In the genomic region with DNA sequence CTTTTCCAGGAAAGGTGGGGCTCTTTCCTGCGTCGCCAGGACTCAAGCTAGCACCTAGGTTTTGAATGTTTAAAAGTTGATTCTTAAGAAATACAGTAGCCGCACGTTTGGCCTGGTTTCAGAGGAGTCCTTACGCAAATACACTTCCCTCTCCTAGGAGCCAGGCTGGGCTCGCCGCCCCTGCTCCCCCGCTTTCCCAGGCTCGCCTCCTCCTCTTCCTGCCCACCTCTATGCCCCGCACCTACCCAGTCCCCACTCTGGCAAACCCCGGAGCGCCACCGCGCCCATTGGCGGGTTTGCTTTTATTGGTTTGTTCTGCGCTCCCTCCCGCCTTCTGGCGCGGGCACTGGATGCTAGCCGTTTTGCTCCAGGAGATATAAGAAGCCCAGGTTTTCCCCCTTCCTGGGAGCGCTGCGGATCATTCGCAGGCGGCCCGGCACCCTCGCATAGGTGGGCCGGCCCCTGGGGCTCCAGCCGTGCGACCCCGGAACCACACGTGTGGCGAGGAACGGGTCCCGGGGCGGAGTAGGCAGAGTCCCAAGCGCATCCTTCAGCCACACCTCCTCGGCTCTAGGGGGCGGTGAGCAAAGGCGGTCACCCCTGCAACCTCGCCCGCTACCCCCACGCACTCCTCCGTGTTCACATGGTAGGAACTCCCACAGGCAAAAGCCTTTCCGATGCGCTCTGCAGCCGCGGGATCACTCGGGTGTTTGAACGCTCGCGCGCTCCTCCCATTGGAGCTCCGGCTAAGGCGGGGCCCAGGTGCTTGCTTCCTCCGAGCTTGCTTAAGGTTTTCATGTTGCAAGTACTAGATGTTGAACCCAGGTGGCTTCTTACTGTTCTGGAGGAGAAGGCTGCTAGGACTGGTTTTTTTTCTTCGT, we compare ENCODE assay signal across 8 cellular contexts.
DNase-seq lines count a peak whose midpoint lies in the region; ATAC-seq, FAIRE-seq and TF ChIP-seq lines count a peak whose summit lies in the region.

No MANE protein-coding gene starts in this region.

- CTCF ChIA-PET in GM12878 (lab: Yijun Ruan, JAX), result interaction anchor here (1.1 to 6.8 kb wide), 8 partner anchors 11 to 163 kb away, joined by 3 to 79 read pairs (median 9); no protein-coding TSS in a partner anchor

- SMC1A ChIA-PET in GM12878 (lab: Charles Lee; ENCODE audit: uncharacterized antibody, unreplicated experiment), result interaction anchor here (1.1 to 6.5 kb wide), 6 partner anchors 13 to 65 kb away, joined by 3 to 109 read pairs (median 6); no protein-coding TSS in a partner anchor

- H3K9ac ChIP-seq in KMS-11 (no peak overlapping the region), GM12878 (ENCODE audit: control insufficient read depth, insufficient read depth, low read length) (peak overlapping the region; percentile 43)

- TF ChIP-seq EP300 in GM12878 (IDR thresholded peaks at IDR 0.05; ENCODE audit: borderline replicate concordance in 1 of 2, control insufficient read depth in 1 of 2, low read depth in 2 of 2, low read length in 2 of 2), result no peak

- H4K20me1 ChIP-seq in KMS-11 (ENCODE audit: insufficient read depth) (no peaks in the 10 kb centered on the region), GM12878 (ENCODE audit: control insufficient read depth, insufficient read depth) (no peaks in the 10 kb centered on the region)

- peak; percentile 33 for ATAC-seq in GM21367 (IDR thresholded peaks at IDR 0.05; ENCODE audit: unreplicated experiment)
- peak; percentile 54 for ATAC-seq in T-helper 17 cell
- ATAC-seq in GM12878, result peak; percentile 61

- no peak for TF ChIP-seq RAD21 in GM12878 (IDR thresholded peaks at IDR 0.05; ENCODE audit: insufficient read depth, low read depth, low read length)

- H3K4me1 ChIP-seq in KMS-11 (ENCODE audit: low read depth, poor library complexity, severe bottlenecking), result peaks cover 6% of the 10 kb centered on the region
- peaks cover 5% of the 10 kb centered on the region; the same call in 1 of the 2 replicates for H3K4me1 ChIP-seq in GM12878 (ENCODE audit: control insufficient read depth, insufficient read depth, low read length)

- H3K4me2 ChIP-seq in KMS-11 (peak overlapping the region; percentile 60), GM12878 (ENCODE audit: control insufficient read depth, insufficient read depth) (peak overlapping the region; percentile 95)

- BruUV-seq in GM12878 (replicated peaks; lab: Mats Ljungman, UMichigan), result no TSS peak

- peak overlapping the region; percentile 97 for H3K4me3 Mint-ChIP-seq in T-helper 17 cell

- H3K27ac Mint-ChIP-seq in T-helper 17 cell, result peak overlapping the region; percentile 98

- H3K4me1 Mint-ChIP-seq in T-helper 17 cell, result peaks cover 33% of the 10 kb centered on the region

- in situ Hi-C loops in GM12878 (cut with MboI), result loop anchor here (25.0 kb wide), 1 partner anchor 1048 kb away; no protein-coding TSS in a partner anchor
- in situ Hi-C loops in G401 (cut with HindIII; ENCODE audit: low sequenced_read_pairs), result no loop called here

- RAD21 ChIA-PET in GM12878 (lab: Charles Lee; ENCODE audit: unreplicated experiment), result interaction anchor here (0.8 to 4.7 kb wide), 7 partner anchors 13 to 469 kb away, joined by 3 to 101 read pairs (median 3); no protein-coding TSS in a partner anchor

- no peaks in the 10 kb centered on the region for H3K36me3 Mint-ChIP-seq in T-helper 17 cell (ENCODE audit: low read depth)

- FAIRE-seq in GM12878 (lab: Jason Lieb, UNC), result peak; percentile 80

- under 1% methylated on average over 55 of the region's 56 CpGs for WGBS in GM12878 (ENCODE audit: insufficient coverage, insufficient replicate concordance, low lambda C conversion rate, missing lambda C conversion rate)

- peaks cover 10% of the 10 kb centered on the region for H3K27me3 ChIP-seq in KMS-11 (ENCODE audit: insufficient read depth, low read depth)
- no peaks in the 10 kb centered on the region; a peak in 1 of 4 replicates for H3K27me3 ChIP-seq in GM12878 (replicated peaks in 1 of 2; ENCODE audit: control insufficient read depth in 2 of 2, insufficient read depth in 2 of 2, low read length in 1 of 2)

- H3K27me3 Mint-ChIP-seq in T-helper 17 cell, result no peaks in the 10 kb centered on the region

- DNase-seq in T-helper 17 cell (peak; percentile 56 to 69 (median 63)), GM12878 (ENCODE audit: low read depth, low spot score) (no peak), iris pigment epithelial cell (ENCODE audit: low read depth) (peak; percentile 62), G401 (ENCODE audit: low spot score) (no peak)
- DNase-seq in stimulated activated CD4-positive, alpha-beta T cell treated with anti-CD3 and anti-CD28 coated beads, Interleukin-2, amount 100 ng/mL, for 24 hours, result peak; percentile 69 to 77

- H3K9me3 ChIP-seq in T-helper 17 cell (ENCODE audit: control insufficient read depth, low read length, poor library complexity, severe bottlenecking), result no peaks in the 10 kb centered on the region
- H3K9me3 ChIP-seq in GM12878 (replicated peaks; ENCODE audit: control insufficient read depth, insufficient read depth, low read length), result no peaks in the 10 kb centered on the region

- H3K4me3 ChIP-seq in KMS-11 (IDR thresholded peaks at IDR 0.05; ENCODE audit: insufficient read depth, low read depth, low read length) (no peak overlapping the region), GM12878 (peak overlapping the region; percentile 87)

- H3K27ac ChIP-seq in C4-2B (peak overlapping the region; percentile 53), KMS-11 (no peak overlapping the region), GM12878 (ENCODE audit: control insufficient read depth, insufficient read depth) (no peak overlapping the region)

- H3K36me3 ChIP-seq in KMS-11 (ENCODE audit: insufficient read depth) (no peaks in the 10 kb centered on the region), GM12878 (ENCODE audit: control insufficient read depth in 2 of 2, insufficient read depth in 2 of 2, low read length in 1 of 2) (no peaks in the 10 kb centered on the region)

- intact Hi-C loops in GM12878 (cut with micrococcal nuclease; ENCODE audit: unreplicated experiment), result loop anchor here (2.0 kb wide), 1 partner anchor 56 kb away; no protein-coding TSS in a partner anchor

- TF ChIP-seq CTCF in C4-2B (conservative IDR thresholded peaks at IDR 0.05) (peak; percentile 13; the same call in 1 of the 2 replicates), KMS-11 (conservative IDR thresholded peaks at IDR 0.05; ENCODE audit: low read depth, low read length) (no peak), GM12878 (IDR thresholded peaks at IDR 0.05 in 2 of 3, conservative IDR thresholded peaks at IDR 0.05 in 1 of 3; ENCODE audit: control insufficient read depth in 2 of 3, extremely low read depth in 1 of 3, insufficient read depth in 1 of 3, low read depth in 3 of 3, low read length in 3 of 3) (peak; percentile 26 to 44 (median 30); a peak in 3 of 6 replicates)

- H2AFZ ChIP-seq in KMS-11 (ENCODE audit: low read depth) (peak overlapping the region; percentile 76; the same call in 1 of the 2 replicates), GM12878 (ENCODE audit: control insufficient read depth, low read depth, low read length) (peak overlapping the region; percentile 73)

- POLR2A ChIA-PET in GM12878 (lab: Charles Lee), result interaction anchor here (5.6 kb wide), 1 partner anchor 11 kb away, joined by 47 read pairs; no protein-coding TSS in a partner anchor

- peak; percentile 56; the same call in 1 of the 2 replicates for TF ChIP-seq POLR2A in GM12878 (IDR thresholded peaks at IDR 0.05; ENCODE audit: low read depth, low read length)

- H3K79me2 ChIP-seq in KMS-11 (ENCODE audit: insufficient read depth, low read depth) (no peaks in the 10 kb centered on the region), GM12878 (ENCODE audit: control insufficient read depth, insufficient read depth, low read length) (peaks cover 39% of the 10 kb centered on the region)

TF ChIP-seq in GM12878, 131 proteins besides CTCF, POLR2A, EP300 and RAD21 (continues in another document):
- TF ChIP-seq, protein P1, sequence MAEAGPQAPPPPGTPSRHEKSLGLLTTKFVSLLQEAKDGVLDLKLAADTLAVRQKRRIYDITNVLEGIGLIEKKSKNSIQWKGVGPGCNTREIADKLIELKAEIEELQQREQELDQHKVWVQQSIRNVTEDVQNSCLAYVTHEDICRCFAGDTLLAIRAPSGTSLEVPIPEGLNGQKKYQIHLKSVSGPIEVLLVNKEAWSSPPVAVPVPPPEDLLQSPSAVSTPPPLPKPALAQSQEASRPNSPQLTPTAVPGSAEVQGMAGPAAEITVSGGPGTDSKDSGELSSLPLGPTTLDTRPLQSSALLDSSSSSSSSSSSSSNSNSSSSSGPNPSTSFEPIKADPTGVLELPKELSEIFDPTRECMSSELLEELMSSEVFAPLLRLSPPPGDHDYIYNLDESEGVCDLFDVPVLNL (IDR thresholded peaks at IDR 0.05; ENCODE audit: low read depth, low read length), result peak; percentile 91
- peak; percentile 60; the same call in 1 of the 2 replicates for TF ChIP-seq GATAD2B (conservative IDR thresholded peaks at IDR 0.05; ENCODE audit: low read depth)
- TF ChIP-seq POLR2AphosphoS2 (IDR thresholded peaks at IDR 0.05; ENCODE audit: low read depth, low read length), result no peak
- peak; percentile 45; the same call in 1 of the 2 replicates for TF ChIP-seq SMARCA5 (IDR thresholded peaks at IDR 0.05)
- peak; percentile 61 for TF ChIP-seq HDAC6 (IDR thresholded peaks at IDR 0.05; ENCODE audit: unreplicated experiment)
- TF ChIP-seq, protein P2, sequence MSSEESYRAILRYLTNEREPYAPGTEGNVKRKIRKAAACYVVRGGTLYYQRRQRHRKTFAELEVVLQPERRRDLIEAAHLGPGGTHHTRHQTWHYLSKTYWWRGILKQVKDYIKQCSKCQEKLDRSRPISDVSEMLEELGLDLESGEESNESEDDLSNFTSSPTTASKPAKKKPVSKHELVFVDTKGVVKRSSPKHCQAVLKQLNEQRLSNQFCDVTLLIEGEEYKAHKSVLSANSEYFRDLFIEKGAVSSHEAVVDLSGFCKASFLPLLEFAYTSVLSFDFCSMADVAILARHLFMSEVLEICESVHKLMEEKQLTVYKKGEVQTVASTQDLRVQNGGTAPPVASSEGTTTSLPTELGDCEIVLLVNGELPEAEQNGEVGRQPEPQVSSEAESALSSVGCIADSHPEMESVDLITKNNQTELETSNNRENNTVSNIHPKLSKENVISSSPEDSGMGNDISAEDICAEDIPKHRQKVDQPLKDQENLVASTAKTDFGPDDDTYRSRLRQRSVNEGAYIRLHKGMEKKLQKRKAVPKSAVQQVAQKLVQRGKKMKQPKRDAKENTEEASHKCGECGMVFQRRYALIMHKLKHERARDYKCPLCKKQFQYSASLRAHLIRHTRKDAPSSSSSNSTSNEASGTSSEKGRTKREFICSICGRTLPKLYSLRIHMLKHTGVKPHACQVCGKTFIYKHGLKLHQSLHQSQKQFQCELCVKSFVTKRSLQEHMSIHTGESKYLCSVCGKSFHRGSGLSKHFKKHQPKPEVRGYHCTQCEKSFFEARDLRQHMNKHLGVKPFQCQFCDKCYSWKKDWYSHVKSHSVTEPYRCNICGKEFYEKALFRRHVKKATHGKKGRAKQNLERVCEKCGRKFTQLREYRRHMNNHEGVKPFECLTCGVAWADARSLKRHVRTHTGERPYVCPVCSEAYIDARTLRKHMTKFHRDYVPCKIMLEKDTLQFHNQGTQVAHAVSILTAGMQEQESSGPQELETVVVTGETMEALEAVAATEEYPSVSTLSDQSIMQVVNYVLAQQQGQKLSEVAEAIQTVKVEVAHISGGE (CRISPR knock-in tag; IDR thresholded peaks at IDR 0.05), result no peak
- TF ChIP-seq IKZF1 (conservative IDR thresholded peaks at IDR 0.05), result peak; percentile 60
- TF ChIP-seq MXI1 (IDR thresholded peaks at IDR 0.05; ENCODE audit: low read depth, low read length), result peak; percentile 69

Comparison
In these comparisons a context has a peak if more than half of its experiments do, and no peak if none do; other contexts are left out.
1. DNase-seq: peak in T-helper 17 cell (3 of 3), iris pigment epithelial cell (single experiment) and stimulated activated CD4-positive, alpha-beta T cell treated with anti-CD3 and anti-CD28 coated beads, Interleukin-2, amount 100 ng/mL, for 24 hours (2 of 2); none in GM12878 (single experiment) and G401 (single experiment).
2. Peak in every context shown above with its lines, with median percentiles within 50 percentile points of each other: ATAC-seq.